ENCODE assay signal across 11 cellular contexts in the genomic region with DNA sequence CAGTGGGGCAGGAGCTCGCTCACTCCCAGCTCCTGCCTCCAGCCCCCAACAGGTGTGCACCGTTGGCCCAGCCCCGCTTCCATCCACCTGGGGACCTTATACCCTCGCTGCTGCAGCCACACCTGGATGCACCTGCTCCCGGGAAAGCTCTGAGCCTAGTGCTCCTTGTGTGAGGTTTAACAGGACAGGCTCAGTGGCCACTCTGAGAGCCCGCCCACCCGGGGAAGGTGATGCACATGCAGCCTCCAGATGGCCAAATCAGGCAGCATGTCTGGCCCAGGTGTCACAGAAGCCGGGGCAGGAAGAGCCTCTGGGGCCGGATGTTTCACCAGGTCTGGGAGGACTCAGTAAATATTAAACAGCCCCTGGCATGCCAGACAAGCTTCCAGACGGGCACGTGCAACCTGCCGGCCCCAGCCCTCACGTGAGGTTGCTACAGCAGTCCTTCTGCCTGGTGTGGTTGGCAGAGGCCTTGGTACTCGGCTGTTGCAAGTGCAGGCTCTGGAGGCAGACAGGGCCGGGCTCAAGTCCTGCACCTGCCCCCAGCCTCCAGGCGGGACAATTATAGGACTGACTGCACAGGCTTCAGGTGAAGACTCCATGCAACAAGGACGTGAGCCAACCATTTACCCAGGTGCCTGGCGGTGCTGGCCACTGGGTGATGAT.
DNase-seq lines count a peak whose midpoint lies in the region; ATAC-seq and FAIRE-seq lines count a peak whose summit lies in the region.
"Had no signal": no experiment of that assay in that cellular context is flagged by ENCODE, and none has a peak within 500 bp of the region (broad histone marks: within the 10 kb centered on the region; RNA-seq: fewer than 3 reads in every experiment).

No MANE protein-coding gene starts in this region.

- H3K27me3 ChIP-seq in GM23248 (replicated peaks; ENCODE audit: insufficient read depth) = no peaks in the 10 kb centered on the region
- H3K27me3 ChIP-seq: thyroid gland had no signal

- ATAC-seq in GM19023 (IDR thresholded peaks at IDR 0.05; ENCODE audit: unreplicated experiment) = no peak
- ATAC-seq: activated CD4-positive, CD25-positive, alpha-beta regulatory T cell treated with anti-CD3 and anti-CD28 coated beads, Interleukin-2, amount 50 U/mL, for 24 hours; activated T-helper 17 cell treated with anti-CD3 and anti-CD28 coated beads, Interleukin-2, amount 50 U/mL, for 72 hours had no signal

- H3K9ac ChIP-seq in GM23248 = no peak overlapping the region

- H3K4me3 ChIP-seq in GM23248 = no peak overlapping the region
- H3K4me3 ChIP-seq: thyroid gland had no signal

- no peak overlapping the region for H2AFZ ChIP-seq in GM23248

- 82 to 84% methylated on average over 18 of the region's 18 CpGs for WGBS in GM23248 (ENCODE audit: low coverage in 1 of 2, low lambda C conversion rate in 2 of 2, missing lambda C conversion rate in 2 of 2), 2 experiments

- H3K36me3 ChIP-seq in GM23248 (ENCODE audit: low read depth) = no peaks in the 10 kb centered on the region
- H3K36me3 ChIP-seq: thyroid gland had no signal

- H3K9me3 ChIP-seq in GM23248 (ENCODE audit: low read depth) = no peaks in the 10 kb centered on the region
- H3K9me3 ChIP-seq: thyroid gland had no signal

- no peaks in the 10 kb centered on the region for H3K9me2 ChIP-seq in GM23248 (ENCODE audit: insufficient read depth)

- peak; percentile 28 for FAIRE-seq in HTR-8/SVneo (lab: Jason Lieb, UNC)

- H3F3A ChIP-seq in GM23248 (ENCODE audit: insufficient read depth) = no peaks in the 10 kb centered on the region

- no peak overlapping the region for H3K27ac ChIP-seq in GM23248
- H3K27ac ChIP-seq: thyroid gland had no signal

- H3K4me2 ChIP-seq in GM23248 (ENCODE audit: unreplicated experiment) = no peak overlapping the region

- H3K4me1 ChIP-seq in GM23248 (ENCODE audit: insufficient read depth) = no peaks in the 10 kb centered on the region

- no peak for DNase-seq in HTR-8/SVneo (ENCODE audit: insufficient read length, low spot score)
- DNase-seq in NCI-H2196 treated with DMSO at 0.1 percent for 48 hours (lab: John Stamatoyannopoulos, UW; ENCODE audit: unreplicated experiment) = peak; percentile 95
- DNase-seq in cerebellar cortex (ENCODE audit: low spot score) = peak; percentile 17
- DNase-seq in renal cortical epithelial cell (ENCODE audit: low read depth) = peak; percentile 71
- no peak for DNase-seq in OCI-M2 (lab: John Stamatoyannopoulos, UW; ENCODE audit: unreplicated experiment)
- DNase-seq in GM23248 = no peak
- DNase-seq: mesendoderm, thyroid gland had no signal

- H4K20me1 ChIP-seq in GM23248 (ENCODE audit: insufficient read depth) = no peaks in the 10 kb centered on the region

- no peaks in the 10 kb centered on the region for H3K79me2 ChIP-seq in GM23248 (ENCODE audit: insufficient read depth)

- in situ Hi-C loops in GM23248 (cut with MboI) = loop anchor here (10.0 kb wide), 1 partner anchor 130 kb away; no protein-coding TSS in a partner anchor

Comparison
In these comparisons a context has a peak if more than half of its experiments do, and no peak if none do; other contexts are left out.
1. DNase-seq: peak in NCI-H2196 treated with DMSO at 0.1 percent for 48 hours (single experiment), cerebellar cortex (single experiment) and renal cortical epithelial cell (single experiment); none in HTR-8/SVneo (single experiment), OCI-M2 (single experiment) and GM23248 (single experiment).